Comparison of ENCODE assay signal across 8 cellular contexts in genomic region chr17:7858487-7858832, GRCh38.
A peak's percentile ranks its signal among the peaks of the same experiment; 100 is the strongest.
DNase-seq lines count a peak whose midpoint lies in the region; ATAC-seq lines count a peak whose summit lies in the region.

No MANE protein-coding gene starts in this region.

- no peak for ATAC-seq in GM21576 (IDR thresholded peaks at IDR 0.05; ENCODE audit: unreplicated experiment)

- DNase-seq in NCI-H2107 treated with DMSO at 0.1 percent for 48 hours (lab: John Stamatoyannopoulos, UW; ENCODE audit: unreplicated experiment) (peak; percentile 27), NCI-H2107 (lab: John Stamatoyannopoulos, UW) (no peak), NCI-H69 (lab: John Stamatoyannopoulos, UW) (peak; percentile 51), astrocyte of the hippocampus (ENCODE audit: low read depth, low spot score) (peak; percentile 79), iris pigment epithelial cell (ENCODE audit: low read depth) (peak; percentile 71), GM19240 (ENCODE audit: insufficient read length, low spot score) (no peak)
- DNase-seq in stimulated activated CD8-positive, alpha-beta memory T cell treated with anti-CD3 and anti-CD28 coated beads, Interleukin-12 subunit alpha, Interleukin-12 subunit beta, amount 100 ng/mL, for 4 hours (ENCODE audit: low read depth), result peak; percentile 17

Comparison
In these comparisons a context has a peak if more than half of its experiments do, and no peak if none do; other contexts are left out.
1. DNase-seq: peak in NCI-H2107 treated with DMSO at 0.1 percent for 48 hours (single experiment), NCI-H69 (single experiment), astrocyte of the hippocampus (single experiment), iris pigment epithelial cell (single experiment) and stimulated activated CD8-positive, alpha-beta memory T cell treated with anti-CD3 and anti-CD28 coated beads, Interleukin-12 subunit alpha, Interleukin-12 subunit beta, amount 100 ng/mL, for 4 hours (single experiment); none in NCI-H2107 (single experiment) and GM19240 (single experiment).